1 cellular context compared by ENCODE assay signal in the genomic region with DNA sequence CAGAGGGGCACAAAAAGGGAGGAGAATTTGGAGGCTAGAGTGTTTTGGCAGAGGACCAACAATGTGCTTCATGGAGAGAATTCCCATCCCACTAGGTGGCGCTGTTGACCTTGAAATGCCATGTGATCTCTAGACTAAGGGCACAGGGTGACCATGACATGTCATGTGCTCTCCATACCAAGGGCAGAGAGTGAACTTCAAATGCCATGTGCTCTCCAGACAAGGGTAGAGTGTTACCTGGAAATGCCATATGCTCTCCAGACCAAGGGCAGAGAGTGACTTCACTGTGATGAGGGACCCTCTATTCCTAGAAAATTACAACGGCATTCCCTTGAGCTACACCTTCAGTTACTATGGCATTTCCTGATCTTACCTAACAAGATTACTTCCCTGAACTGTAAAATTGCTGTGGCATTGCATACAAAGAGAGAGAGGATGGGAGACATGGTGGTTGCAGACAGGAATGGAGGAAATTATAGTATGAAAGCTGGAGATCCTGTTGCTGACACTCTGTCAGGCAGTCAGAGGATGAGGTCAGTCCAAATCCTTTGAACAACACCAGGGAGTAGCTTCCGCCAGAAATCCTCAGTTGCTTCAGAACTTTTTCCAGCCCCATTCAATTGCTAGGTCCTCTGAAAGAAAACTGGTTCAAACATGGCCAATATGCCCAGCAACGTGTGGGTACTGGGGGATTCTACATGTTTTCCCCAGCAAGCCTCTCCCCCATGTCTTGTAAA.
TF ChIP-seq lines count a peak whose summit lies in the region.

No MANE protein-coding gene starts in this region.

TF ChIP-seq in HEK293, 187 proteins besides CTCF, POLR2A, EP300 and RAD21 (continued from another document):
- TF ChIP-seq, protein P1, sequence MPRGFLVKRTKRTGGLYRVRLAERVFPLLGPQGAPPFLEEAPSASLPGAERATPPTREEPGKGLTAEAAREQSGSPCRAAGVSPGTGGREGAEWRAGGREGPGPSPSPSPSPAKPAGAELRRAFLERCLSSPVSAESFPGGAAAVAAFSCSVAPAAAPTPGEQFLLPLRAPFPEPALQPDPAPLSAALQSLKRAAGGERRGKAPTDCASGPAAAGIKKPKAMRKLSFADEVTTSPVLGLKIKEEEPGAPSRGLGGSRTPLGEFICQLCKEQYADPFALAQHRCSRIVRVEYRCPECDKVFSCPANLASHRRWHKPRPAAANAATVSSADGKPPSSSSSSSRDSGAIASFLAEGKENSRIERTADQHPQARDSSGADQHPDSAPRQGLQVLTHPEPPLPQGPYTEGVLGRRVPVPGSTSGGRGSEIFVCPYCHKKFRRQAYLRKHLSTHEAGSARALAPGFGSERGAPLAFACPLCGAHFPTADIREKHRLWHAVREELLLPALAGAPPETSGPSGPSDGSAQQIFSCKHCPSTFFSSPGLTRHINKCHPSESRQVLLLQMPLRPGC (tag by site-specific recombination; IDR thresholded peaks at IDR 0.05), result no peak
